Comparison of ENCODE assay signal across 2 cellular contexts in the genomic region with DNA sequence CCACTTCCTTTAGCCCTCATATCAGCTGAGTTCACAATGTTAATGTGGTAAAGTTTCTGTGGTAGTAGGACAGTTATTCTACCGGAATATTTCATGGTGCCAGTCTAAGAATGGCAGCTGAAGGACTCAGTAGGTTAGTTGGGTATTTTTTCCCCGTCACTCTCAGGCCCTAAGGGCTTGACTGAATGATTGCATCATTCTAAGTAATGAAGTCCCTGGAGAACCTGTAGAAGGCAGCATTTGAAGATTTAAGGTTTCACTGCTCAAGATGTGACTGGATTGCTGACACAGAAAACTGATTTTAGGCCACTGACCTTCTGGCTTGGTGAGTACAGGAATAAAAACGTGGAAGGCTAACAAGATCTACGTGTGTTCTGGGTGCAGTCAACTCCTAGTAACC.
TF ChIP-seq lines count a peak whose summit lies in the region.

No MANE protein-coding gene starts in this region.

TF ChIP-seq in IMR-90, 13 proteins besides CTCF, POLR2A, EP300 and RAD21:
- TF ChIP-seq MAFK (IDR thresholded peaks at IDR 0.05; ENCODE audit: low read depth, low read length) (no peak), CEBPB (IDR thresholded peaks at IDR 0.05; ENCODE audit: low read depth, low read length) (0 out of 2 replicates have a peak, but pooled peaks have one; percentile 21)

TF ChIP-seq in H1, 55 proteins besides CTCF, POLR2A, EP300 and RAD21:
- TF ChIP-seq, protein P1, sequence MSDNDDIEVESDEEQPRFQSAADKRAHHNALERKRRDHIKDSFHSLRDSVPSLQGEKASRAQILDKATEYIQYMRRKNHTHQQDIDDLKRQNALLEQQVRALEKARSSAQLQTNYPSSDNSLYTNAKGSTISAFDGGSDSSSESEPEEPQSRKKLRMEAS (IDR thresholded peaks at IDR 0.05) = no peak
- peak; percentile 54; the same call in 1 of the 2 replicates for TF ChIP-seq CEBPB (IDR thresholded peaks at IDR 0.05; ENCODE audit: low read depth, low read length)
